ENCODE assay signal across 1 cellular context in genomic region chr11:13218685-13219084, GRCh38. TPM values are rescaled to one million over a fixed set of nuclear protein-coding genes. Genes with fewer than 3 reads are reported as not detected.
"Had no signal": no experiment of that assay in that cellular context is flagged by ENCODE, and none has a peak within 500 bp of the region (broad histone marks: within the 10 kb centered on the region; RNA-seq: fewer than 3 reads in every experiment).

No MANE protein-coding gene starts in this region.

RNA-seq across cellular contexts. Expression of gene BMAL1, which starts 58.9 kb away (rescaled TPM):
- total RNA-seq: OCI-LY7 had no signal
